Comparison of ENCODE assay signal across 1 cellular context in genomic region chr7:47991741-47992311, GRCh38.
TF ChIP-seq lines count a peak whose summit lies in the region.

No MANE protein-coding gene starts in this region.

TF ChIP-seq in HEK293, 187 proteins besides CTCF, POLR2A, EP300 and RAD21 (continued from another document and continues in another):
- TF ChIP-seq ZSCAN23 (tag by site-specific recombination; IDR thresholded peaks at IDR 0.05), result no peak
- no peak for TF ChIP-seq ELK4 (IDR thresholded peaks at IDR 0.05; ENCODE audit: borderline replicate concordance, low read depth, low read length)
- TF ChIP-seq ZNF398 (tag by site-specific recombination; IDR thresholded peaks at IDR 0.05), result peak; percentile 73
- TF ChIP-seq SP2 (tag by site-specific recombination; IDR thresholded peaks at IDR 0.05), result peak; percentile 19; the same call in 1 of the 2 replicates
- TF ChIP-seq OVOL3 (tag by site-specific recombination; IDR thresholded peaks at IDR 0.05), result no peak
- no peak for TF ChIP-seq ZNF266 (tag by site-specific recombination; IDR thresholded peaks at IDR 0.05; ENCODE audit: low read depth)
- TF ChIP-seq ZNF366 (tag by site-specific recombination; conservative IDR thresholded peaks at IDR 0.05), result no peak
- no peak for TF ChIP-seq ZNF132 (tag by site-specific recombination; IDR thresholded peaks at IDR 0.05; ENCODE audit: borderline replicate concordance)
- TF ChIP-seq ZNF114 (tag by site-specific recombination; IDR thresholded peaks at IDR 0.05), result no peak
- TF ChIP-seq EGR2 (tag by site-specific recombination; IDR thresholded peaks at IDR 0.05; ENCODE audit: low read depth), result peak; percentile 74
- peak; percentile 30; the same call in 1 of the 2 replicates for TF ChIP-seq ZBTB11 (tag by site-specific recombination; conservative IDR thresholded peaks at IDR 0.05; ENCODE audit: low read depth)
- TF ChIP-seq ZNF391 (tag by site-specific recombination; IDR thresholded peaks at IDR 0.05; ENCODE audit: borderline replicate concordance, low read depth), result no peak
- peak; percentile 31; the same call in 1 of the 2 replicates for TF ChIP-seq PATZ1 (tag by site-specific recombination; IDR thresholded peaks at IDR 0.05)
- TF ChIP-seq TCF7L2 (IDR thresholded peaks at IDR 0.05; ENCODE audit: borderline replicate concordance, low read depth, low read length), result no peak
- peak; percentile 57 for TF ChIP-seq ZNF654 (tag by site-specific recombination; IDR thresholded peaks at IDR 0.05; ENCODE audit: low read depth)
- no peak for TF ChIP-seq ZNF555 (tag by site-specific recombination; conservative IDR thresholded peaks at IDR 0.05)
- no peak for TF ChIP-seq ZNF76 (tag by site-specific recombination; IDR thresholded peaks at IDR 0.05; ENCODE audit: borderline replicate concordance, low read depth)
- no peak for TF ChIP-seq ZFP69B (tag by site-specific recombination; IDR thresholded peaks at IDR 0.05)
- peak; percentile 75 for TF ChIP-seq PRDM4 (tag by site-specific recombination; IDR thresholded peaks at IDR 0.05)
- TF ChIP-seq KLF8 (tag by site-specific recombination; IDR thresholded peaks at IDR 0.05), result no peak
- TF ChIP-seq ZNF610 (tag by site-specific recombination; IDR thresholded peaks at IDR 0.05; ENCODE audit: borderline replicate concordance), result no peak
- TF ChIP-seq ZBTB48 (tag by site-specific recombination; IDR thresholded peaks at IDR 0.05), result no peak
- TF ChIP-seq TRIM28 (IDR thresholded peaks at IDR 0.05; ENCODE audit: borderline replicate concordance, low read length), result no peak
- TF ChIP-seq KLF16 (tag by site-specific recombination; IDR thresholded peaks at IDR 0.05), result 0 out of 2 replicates have a peak, but pooled peaks have one; percentile 25
- TF ChIP-seq ZNF169 (tag by site-specific recombination; IDR thresholded peaks at IDR 0.05), result no peak
- no peak for TF ChIP-seq ZBTB8A (tag by site-specific recombination; IDR thresholded peaks at IDR 0.05)
- no peak for TF ChIP-seq ZNF707 (tag by site-specific recombination; IDR thresholded peaks at IDR 0.05)
- no peak for TF ChIP-seq ZNF433 (tag by site-specific recombination; IDR thresholded peaks at IDR 0.05; ENCODE audit: low read depth)
- TF ChIP-seq ZNF785 (tag by site-specific recombination; IDR thresholded peaks at IDR 0.05), result no peak
- TF ChIP-seq MYNN (tag by site-specific recombination; IDR thresholded peaks at IDR 0.05; ENCODE audit: borderline replicate concordance), result no peak
- TF ChIP-seq SP3 (tag by site-specific recombination; IDR thresholded peaks at IDR 0.05), result peak; percentile 66
- TF ChIP-seq ZNF280D (tag by site-specific recombination; IDR thresholded peaks at IDR 0.05), result no peak
- TF ChIP-seq ZNF624 (tag by site-specific recombination; IDR thresholded peaks at IDR 0.05), result no peak
- TF ChIP-seq ZNF48 (tag by site-specific recombination; IDR thresholded peaks at IDR 0.05), result no peak
- no peak for TF ChIP-seq ZNF660 (tag by site-specific recombination; IDR thresholded peaks at IDR 0.05)
- TF ChIP-seq YY1 (tag by site-specific recombination; IDR thresholded peaks at IDR 0.05), result no peak
- TF ChIP-seq WT1 (tag by site-specific recombination; IDR thresholded peaks at IDR 0.05), result no peak
- TF ChIP-seq ZNF148 (tag by site-specific recombination; IDR thresholded peaks at IDR 0.05; ENCODE audit: borderline replicate concordance), result no peak
- TF ChIP-seq ZNF776 (tag by site-specific recombination; IDR thresholded peaks at IDR 0.05; ENCODE audit: borderline replicate concordance), result no peak
- peak; percentile 39; the same call in 1 of the 2 replicates for TF ChIP-seq HIC1 (tag by site-specific recombination; IDR thresholded peaks at IDR 0.05)
- TF ChIP-seq AEBP2 (tag by site-specific recombination; IDR thresholded peaks at IDR 0.05; ENCODE audit: borderline replicate concordance), result no peak
